Comparison of ENCODE assay signal across 8 cellular contexts in the genomic region with DNA sequence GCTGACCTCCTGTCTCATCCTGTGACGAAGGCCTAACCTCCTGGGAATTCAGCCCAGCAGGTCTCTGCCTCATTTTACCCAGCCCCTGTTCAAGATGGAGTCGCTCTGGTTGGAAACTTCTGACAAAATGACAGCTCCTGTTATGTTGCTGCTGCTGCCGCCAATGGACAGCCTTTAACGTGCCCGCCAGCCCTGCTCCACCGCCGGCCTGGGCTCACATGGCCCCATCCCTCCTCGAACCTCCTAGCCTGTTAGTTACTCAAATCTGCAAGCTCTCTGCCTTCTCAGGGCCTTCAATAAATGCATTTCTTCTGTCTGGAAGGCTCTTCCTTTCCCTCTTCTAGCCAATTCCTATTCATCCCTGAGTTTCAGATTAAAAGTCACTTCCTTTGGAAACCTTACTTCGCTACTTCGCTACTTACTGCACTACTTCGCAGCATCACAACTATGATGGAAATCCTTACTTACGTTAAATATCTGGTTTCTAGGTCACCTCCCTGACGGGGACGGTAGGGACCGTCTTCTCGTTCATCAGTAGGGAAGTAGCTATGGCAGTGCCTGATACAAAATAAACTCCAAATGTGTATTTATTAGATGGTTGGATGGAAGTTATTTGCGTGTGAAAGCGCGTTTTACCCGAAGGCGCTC. TPM values are rescaled to one million over a fixed set of nuclear protein-coding genes. Genes with fewer than 3 reads are reported as not detected.
DNase-seq lines count a peak whose midpoint lies in the region; ATAC-seq and TF ChIP-seq lines count a peak whose summit lies in the region.

No MANE protein-coding gene starts in this region.

- H3F3A ChIP-seq in SU-DHL-6 (ENCODE audit: insufficient read depth): peaks cover 30% of the 10 kb centered on the region

- H2AFZ ChIP-seq in SU-DHL-6 (ENCODE audit: low read depth, low read length, severe bottlenecking): peak overlapping the region; percentile 58

- H3K4me1 ChIP-seq in cardiac muscle cell (ENCODE audit: low read depth) (peaks cover 2% of the 10 kb centered on the region), sigmoid colon (peaks cover 0 to 32% (median 27%) of the 10 kb centered on the region in 4 donors)

- no peak for TF ChIP-seq EP300 in sigmoid colon (IDR thresholded peaks at IDR 0.05)

- H3K27me3 ChIP-seq in cardiac muscle cell (no peaks in the 10 kb centered on the region), SU-DHL-6 (ENCODE audit: low read length) (no peaks in the 10 kb centered on the region), sigmoid colon (no peaks in the 10 kb centered on the region)

- H4K20me1 ChIP-seq in SU-DHL-6 (ENCODE audit: low read depth, low read length): no peaks in the 10 kb centered on the region

- no peak for ATAC-seq in Right ventricle myocardium inferior
- ATAC-seq in HG02610 (IDR thresholded peaks at IDR 0.05; ENCODE audit: unreplicated experiment): no peak
- ATAC-seq in GM21447 (IDR thresholded peaks at IDR 0.05; ENCODE audit: unreplicated experiment): no peak

- H3K27ac ChIP-seq in cardiac muscle cell (peak overlapping the region; percentile 34), SU-DHL-6 (ENCODE audit: low read depth, low read length) (peak overlapping the region; percentile 64), sigmoid colon (peak overlapping the region; percentile 90 to 96 (median 94))

- H3K4me2 ChIP-seq in SU-DHL-6 (ENCODE audit: low read depth, low read length, poor library complexity, severe bottlenecking): peak overlapping the region; percentile 98

- intact Hi-C loops in Right ventricle myocardium inferior (cut with DNase I) (no loop called here), sigmoid colon (cut with DNase I) (no loop called here)

- TF ChIP-seq CTCF in cardiac muscle cell (IDR thresholded peaks at IDR 0.05; ENCODE audit: low read depth, low read length) (no peak), SU-DHL-6 (IDR thresholded peaks at IDR 0.05; ENCODE audit: insufficient read depth, low read length, poor library complexity, severe bottlenecking) (no peak), fibroblast of villous mesenchyme (IDR thresholded peaks at IDR 0.05; ENCODE audit: insufficient read depth, low read depth, low read length) (no peak), sigmoid colon (IDR thresholded peaks at IDR 0.05) (no peak)

- no peak for DNase-seq in cardiac muscle cell (ENCODE audit: low read depth in 1 of 2, low spot score in 1 of 2)
- no peak for DNase-seq in Right ventricle myocardium inferior (ENCODE audit: missing footprints)
- no peak for DNase-seq in fibroblast of villous mesenchyme (ENCODE audit: low read depth)
- no peak for DNase-seq in sigmoid colon
- no peak for DNase-seq in NCI-H226

- no peaks in the 10 kb centered on the region for H3K9me2 ChIP-seq in SU-DHL-6 (replicated peaks; ENCODE audit: insufficient read depth, low read length)

- H3K4me3 ChIP-seq in cardiac muscle cell (peak overlapping the region; percentile 41), SU-DHL-6 (ENCODE audit: insufficient read depth, low read length, poor library complexity, severe bottlenecking) (peak overlapping the region; percentile 72), fibroblast of villous mesenchyme (ENCODE audit: low read depth, low read length) (peak overlapping the region; percentile 72), sigmoid colon (peak overlapping the region; percentile 43 to 76 (median 60))

- H3K9me3 ChIP-seq in cardiac muscle cell (ENCODE audit: low read depth) (no peaks in the 10 kb centered on the region), SU-DHL-6 (ENCODE audit: insufficient read depth, low read length) (no peaks in the 10 kb centered on the region), sigmoid colon (no peaks in the 10 kb centered on the region)

- no peaks in the 10 kb centered on the region for H3K36me3 ChIP-seq in cardiac muscle cell
- no peaks in the 10 kb centered on the region for H3K36me3 ChIP-seq in SU-DHL-6 (ENCODE audit: low read length)
- peaks cover 0 to 24% (median 12%) of the 10 kb centered on the region in 4 donors for H3K36me3 ChIP-seq in sigmoid colon

- H3K9ac ChIP-seq in SU-DHL-6 (ENCODE audit: low read length): peak overlapping the region; percentile 73

- TF ChIP-seq POLR2A in sigmoid colon (IDR thresholded peaks at IDR 0.05): no peak

- peaks cover 7% of the 10 kb centered on the region; the same call in 1 of the 2 replicates for H3K79me2 ChIP-seq in SU-DHL-6 (ENCODE audit: insufficient read depth, low read length)

- WGBS in sigmoid colon, 2 donors: 42 to 44% methylated on average over 21 of the region's 21 CpGs

RNA-seq across cellular contexts. Expression of a gene that starts 0.5 kb away (rescaled TPM):
- total RNA-seq in cardiac muscle cell: 49.0 and 56.9 TPM in 2 replicates
- 37.1 and 56.9 TPM in 2 replicates for polyA plus RNA-seq in cardiac muscle cell
- 8.6 TPM for total RNA-seq in Right ventricle myocardium inferior
- total RNA-seq in fibroblast of villous mesenchyme: 28.5 and 35.1 TPM in 2 replicates
- total RNA-seq in sigmoid colon: 10 to 100 TPM; 35.2 to 52.6 (median 45.0) TPM
- 10 to 100 TPM in 2 of 3 donors, 1 to 10 TPM in 1; 9.7 to 33.2 (median 12.6) TPM for polyA plus RNA-seq in sigmoid colon

RNA-seq across cellular contexts. Expression of a gene that starts 17.2 kb away (rescaled TPM):
- total RNA-seq in cardiac muscle cell (4.3 and 6.0 TPM in 2 replicates), Right ventricle myocardium inferior (1.4 TPM), fibroblast of villous mesenchyme (3.5 and 11.9 TPM in 2 replicates), sigmoid colon (1 to 10 TPM in 2 of 4 donors, under 1 TPM in 2; 0.16 to 5.3 (median 0.86) TPM)
- polyA plus RNA-seq in cardiac muscle cell (2.8 and 3.0 TPM in 2 replicates), sigmoid colon (1 to 10 TPM; 1.2 to 1.7 (median 1.4) TPM)

RNA-seq across cellular contexts. Expression of a gene that starts 26.4 kb away (rescaled TPM):
- total RNA-seq in cardiac muscle cell (32.5 and 43.5 TPM in 2 replicates), Right ventricle myocardium inferior (45.6 TPM), fibroblast of villous mesenchyme (18.0 and 22.0 TPM in 2 replicates), sigmoid colon (10 to 100 TPM; 14.3 to 17.5 (median 16.3) TPM)
- polyA plus RNA-seq in cardiac muscle cell (74.7 and 97.4 TPM in 2 replicates), sigmoid colon (10 to 100 TPM; 48.0 to 98.9 (median 80.7) TPM)

RNA-seq across cellular contexts. Expression of a gene that starts 31.4 kb away (rescaled TPM):
- total RNA-seq in cardiac muscle cell: 22.4 and 28.1 TPM in 2 replicates
- polyA plus RNA-seq in cardiac muscle cell: 37.1 and 47.3 TPM in 2 replicates
- total RNA-seq in Right ventricle myocardium inferior: 65.9 TPM
- total RNA-seq in fibroblast of villous mesenchyme: 31.2 and 47.5 TPM in 2 replicates
- 10 to 100 TPM; 24.7 to 50.5 (median 30.8) TPM for total RNA-seq in sigmoid colon
- polyA plus RNA-seq in sigmoid colon: 100 to 1,000 TPM in 1 of 3 donors, 10 to 100 TPM in 2; 77.1 to 129 (median 97.9) TPM

RNA-seq across cellular contexts. Expression of a gene that starts 42.0 kb away (rescaled TPM):
- total RNA-seq in cardiac muscle cell: 6.2 and 6.6 TPM in 2 replicates
- polyA plus RNA-seq in cardiac muscle cell: 9.1 and 14.0 TPM in 2 replicates
- 3.4 TPM for total RNA-seq in Right ventricle myocardium inferior
- 3.9 and 4.8 TPM in 2 replicates for total RNA-seq in fibroblast of villous mesenchyme
- total RNA-seq in sigmoid colon: 10 to 100 TPM in 1 of 4 donors, 1 to 10 TPM in 3; 4.6 to 10.3 (median 5.7) TPM
- polyA plus RNA-seq in sigmoid colon: 1 to 10 TPM; 2.3 to 5.8 (median 2.4) TPM

Comparison
In these comparisons a context has a peak if more than half of its experiments do, and no peak if none do; other contexts are left out.
1. H3K27ac ChIP-seq: peak in every context shown above with its lines; median percentile 94 in sigmoid colon; 64 in SU-DHL-6; 34 in cardiac muscle cell.